Comparison of ENCODE assay signal across 1 cellular context in the genomic region with DNA sequence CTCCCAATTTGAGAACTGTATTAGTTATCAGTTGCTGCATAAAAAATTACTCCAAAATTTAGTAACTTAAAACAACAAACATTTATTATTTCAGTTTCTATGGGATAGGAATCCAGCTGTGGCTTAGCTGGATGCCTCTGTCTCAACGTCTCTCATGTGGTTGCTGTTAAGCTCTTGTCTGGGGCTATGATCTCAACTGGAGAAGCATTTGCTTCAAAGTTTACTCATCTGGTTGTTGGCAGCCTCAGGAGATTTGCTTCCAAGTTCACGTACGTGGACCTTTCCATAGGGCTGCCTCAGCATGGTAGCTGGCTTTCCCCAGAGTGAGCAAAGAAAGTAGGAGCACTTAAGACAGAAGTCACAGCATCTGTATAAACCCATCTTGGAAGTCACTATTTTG.
TF ChIP-seq lines count a peak whose summit lies in the region.

No MANE protein-coding gene starts in this region.

TF ChIP-seq in H1, 55 proteins besides CTCF, POLR2A, EP300 and RAD21 (continued from another document):
- TF ChIP-seq RXRA (IDR thresholded peaks at IDR 0.05; ENCODE audit: insufficient read depth, low read depth, low read length) (no peak), ASH2L (IDR thresholded peaks at IDR 0.05; ENCODE audit: low read length) (no peak), POU5F1 (IDR thresholded peaks at IDR 0.05; ENCODE audit: low read depth, low read length) (no peak), HDAC6 (IDR thresholded peaks at IDR 0.05; ENCODE audit: low read depth, low read length) (no peak), BRCA1 (IDR thresholded peaks at IDR 0.05; ENCODE audit: low read depth, low read length) (no peak), GABPA (IDR thresholded peaks at IDR 0.05; ENCODE audit: borderline replicate concordance, insufficient read depth, low read length) (no peak), RNF2 (IDR thresholded peaks at IDR 0.05; ENCODE audit: borderline replicate concordance, low read depth, low read length, missing control alignments, poor library complexity, severe bottlenecking) (no peak), SAP30 (IDR thresholded peaks at IDR 0.05; ENCODE audit: insufficient read depth, insufficient replicate concordance, low read length) (no peak), CHD2 (IDR thresholded peaks at IDR 0.05; ENCODE audit: low read length) (no peak), CREB1 (IDR thresholded peaks at IDR 0.05) (no peak)
